1 cellular context compared by ENCODE assay signal in genomic region chr11:96000064-96000463, GRCh38.
TF ChIP-seq lines count a peak whose summit lies in the region.

No MANE protein-coding gene starts in this region.

TF ChIP-seq in H1, 55 proteins besides CTCF, POLR2A, EP300 and RAD21 (continued from another document):
- TF ChIP-seq KDM5A (IDR thresholded peaks at IDR 0.05; ENCODE audit: low read length): no peak
- TF ChIP-seq CTBP2 (IDR thresholded peaks at IDR 0.05; ENCODE audit: borderline replicate concordance, insufficient read depth, insufficient read length, low read length): no peak
- no peak for TF ChIP-seq SIX5 (IDR thresholded peaks at IDR 0.05; ENCODE audit: low read depth, low read length)
